Comparison of ENCODE assay signal across 2 cellular contexts in the genomic region with DNA sequence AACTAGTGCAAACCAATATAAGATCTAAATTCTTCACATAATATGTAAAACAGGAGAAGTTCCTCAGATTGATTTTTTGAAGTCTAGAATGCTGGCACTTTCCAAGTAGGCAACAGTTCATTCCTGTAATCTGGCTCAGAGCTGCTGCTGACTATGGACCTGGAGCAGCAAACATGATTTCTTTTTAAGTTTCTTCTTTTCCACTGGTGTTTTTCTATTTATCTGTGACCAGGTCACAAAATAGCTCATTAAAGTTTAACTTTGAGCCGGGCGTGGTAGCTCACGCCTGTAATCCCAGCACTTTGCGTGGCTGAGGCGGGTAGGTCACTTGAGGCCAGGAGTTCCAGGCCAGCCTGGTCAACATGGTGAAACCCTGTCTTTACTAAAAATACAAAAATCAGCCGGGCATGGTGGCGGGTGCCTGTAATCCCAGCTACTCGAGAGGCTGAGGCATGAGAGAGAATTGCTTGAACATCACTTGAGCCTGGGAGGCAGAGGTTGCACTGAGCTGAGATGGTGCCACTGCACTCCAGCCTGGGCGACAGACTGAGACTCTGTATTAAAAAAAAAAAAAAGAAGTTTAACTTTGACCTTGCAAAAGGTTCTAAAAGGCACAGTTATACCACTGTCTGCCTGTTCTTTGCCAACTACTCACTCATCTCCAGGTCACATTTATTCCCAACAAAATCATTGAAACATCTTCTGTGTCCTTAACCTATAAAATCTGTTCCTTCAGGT.
TF ChIP-seq lines count a peak whose summit lies in the region.

No MANE protein-coding gene starts in this region.

TF ChIP-seq in liver, 16 proteins besides CTCF, POLR2A, EP300 and RAD21:
- TF ChIP-seq, protein P1, sequence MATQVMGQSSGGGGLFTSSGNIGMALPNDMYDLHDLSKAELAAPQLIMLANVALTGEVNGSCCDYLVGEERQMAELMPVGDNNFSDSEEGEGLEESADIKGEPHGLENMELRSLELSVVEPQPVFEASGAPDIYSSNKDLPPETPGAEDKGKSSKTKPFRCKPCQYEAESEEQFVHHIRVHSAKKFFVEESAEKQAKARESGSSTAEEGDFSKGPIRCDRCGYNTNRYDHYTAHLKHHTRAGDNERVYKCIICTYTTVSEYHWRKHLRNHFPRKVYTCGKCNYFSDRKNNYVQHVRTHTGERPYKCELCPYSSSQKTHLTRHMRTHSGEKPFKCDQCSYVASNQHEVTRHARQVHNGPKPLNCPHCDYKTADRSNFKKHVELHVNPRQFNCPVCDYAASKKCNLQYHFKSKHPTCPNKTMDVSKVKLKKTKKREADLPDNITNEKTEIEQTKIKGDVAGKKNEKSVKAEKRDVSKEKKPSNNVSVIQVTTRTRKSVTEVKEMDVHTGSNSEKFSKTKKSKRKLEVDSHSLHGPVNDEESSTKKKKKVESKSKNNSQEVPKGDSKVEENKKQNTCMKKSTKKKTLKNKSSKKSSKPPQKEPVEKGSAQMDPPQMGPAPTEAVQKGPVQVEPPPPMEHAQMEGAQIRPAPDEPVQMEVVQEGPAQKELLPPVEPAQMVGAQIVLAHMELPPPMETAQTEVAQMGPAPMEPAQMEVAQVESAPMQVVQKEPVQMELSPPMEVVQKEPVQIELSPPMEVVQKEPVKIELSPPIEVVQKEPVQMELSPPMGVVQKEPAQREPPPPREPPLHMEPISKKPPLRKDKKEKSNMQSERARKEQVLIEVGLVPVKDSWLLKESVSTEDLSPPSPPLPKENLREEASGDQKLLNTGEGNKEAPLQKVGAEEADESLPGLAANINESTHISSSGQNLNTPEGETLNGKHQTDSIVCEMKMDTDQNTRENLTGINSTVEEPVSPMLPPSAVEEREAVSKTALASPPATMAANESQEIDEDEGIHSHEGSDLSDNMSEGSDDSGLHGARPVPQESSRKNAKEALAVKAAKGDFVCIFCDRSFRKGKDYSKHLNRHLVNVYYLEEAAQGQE (IDR thresholded peaks at IDR 0.05) = peak; percentile 14
- TF ChIP-seq YY1 (IDR thresholded peaks at IDR 0.05) (peak; percentile 24), TAF1 (conservative IDR thresholded peaks at IDR 0.05) (no peak), EGR1 (IDR thresholded peaks at IDR 0.05; ENCODE audit: low read depth in 2 of 2) (no peak), RXRA (IDR thresholded peaks at IDR 0.05) (peak; percentile 89 to 95), ATF3 (IDR thresholded peaks at IDR 0.05) (no peak), FOXA2 (IDR thresholded peaks at IDR 0.05) (no peak), ZBTB33 (IDR thresholded peaks at IDR 0.05) (no peak), GABPA (IDR thresholded peaks at IDR 0.05 in 1 of 2, conservative IDR thresholded peaks at IDR 0.05 in 1 of 2) (no peak), FOXA1 (IDR thresholded peaks at IDR 0.05) (no peak), JUND (IDR thresholded peaks at IDR 0.05) (peak in 1 of 2 donors; percentile 52), HNF4G (IDR thresholded peaks at IDR 0.05) (peak; percentile 21), HNF4A (conservative IDR thresholded peaks at IDR 0.05) (peak; percentile 73 to 77), MAX (IDR thresholded peaks at IDR 0.05) (no peak), SP1 (IDR thresholded peaks at IDR 0.05) (peak; percentile 80), NR2F2 (IDR thresholded peaks at IDR 0.05) (no peak)

TF ChIP-seq in HepG2, 621 proteins besides CTCF, POLR2A, EP300 and RAD21:
- no peak for TF ChIP-seq MIXL1 (CRISPR knock-in tag; IDR thresholded peaks at IDR 0.05)
- TF ChIP-seq MAFK (conservative IDR thresholded peaks at IDR 0.05 in 1 of 2, IDR thresholded peaks at IDR 0.05 in 1 of 2; ENCODE audit: low read length in 2 of 2) = no peak
- TF ChIP-seq PRPF4 (IDR thresholded peaks at IDR 0.05; ENCODE audit: low read depth, low read length, poor library complexity, severe bottlenecking) = no peak
- no peak for TF ChIP-seq ZNF766 (CRISPR knock-in tag; IDR thresholded peaks at IDR 0.05; ENCODE audit: borderline replicate concordance)
- no peak for TF ChIP-seq ZFP91 (CRISPR knock-in tag; IDR thresholded peaks at IDR 0.05; ENCODE audit: borderline replicate concordance)
- no peak for TF ChIP-seq TRIM22 (IDR thresholded peaks at IDR 0.05)
- TF ChIP-seq ZNF816 (CRISPR knock-in tag; IDR thresholded peaks at IDR 0.05; ENCODE audit: borderline replicate concordance) = no peak
- TF ChIP-seq RBM39 (IDR thresholded peaks at IDR 0.05; ENCODE audit: low read depth, low read length, poor library complexity, severe bottlenecking) = no peak
- TF ChIP-seq ZNF136 (CRISPR knock-in tag; IDR thresholded peaks at IDR 0.05; ENCODE audit: low read depth) = no peak
- TF ChIP-seq, protein P2, sequence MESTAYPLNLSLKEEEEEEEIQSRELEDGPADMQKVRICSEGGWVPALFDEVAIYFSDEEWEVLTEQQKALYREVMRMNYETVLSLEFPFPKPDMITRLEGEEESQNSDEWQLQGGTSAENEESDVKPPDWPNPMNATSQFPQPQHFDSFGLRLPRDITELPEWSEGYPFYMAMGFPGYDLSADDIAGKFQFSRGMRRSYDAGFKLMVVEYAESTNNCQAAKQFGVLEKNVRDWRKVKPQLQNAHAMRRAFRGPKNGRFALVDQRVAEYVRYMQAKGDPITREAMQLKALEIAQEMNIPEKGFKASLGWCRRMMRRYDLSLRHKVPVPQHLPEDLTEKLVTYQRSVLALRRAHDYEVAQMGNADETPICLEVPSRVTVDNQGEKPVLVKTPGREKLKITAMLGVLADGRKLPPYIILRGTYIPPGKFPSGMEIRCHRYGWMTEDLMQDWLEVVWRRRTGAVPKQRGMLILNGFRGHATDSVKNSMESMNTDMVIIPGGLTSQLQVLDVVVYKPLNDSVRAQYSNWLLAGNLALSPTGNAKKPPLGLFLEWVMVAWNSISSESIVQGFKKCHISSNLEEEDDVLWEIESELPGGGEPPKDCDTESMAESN (CRISPR knock-in tag; conservative IDR thresholded peaks at IDR 0.05) = no peak
